In the genomic region with DNA sequence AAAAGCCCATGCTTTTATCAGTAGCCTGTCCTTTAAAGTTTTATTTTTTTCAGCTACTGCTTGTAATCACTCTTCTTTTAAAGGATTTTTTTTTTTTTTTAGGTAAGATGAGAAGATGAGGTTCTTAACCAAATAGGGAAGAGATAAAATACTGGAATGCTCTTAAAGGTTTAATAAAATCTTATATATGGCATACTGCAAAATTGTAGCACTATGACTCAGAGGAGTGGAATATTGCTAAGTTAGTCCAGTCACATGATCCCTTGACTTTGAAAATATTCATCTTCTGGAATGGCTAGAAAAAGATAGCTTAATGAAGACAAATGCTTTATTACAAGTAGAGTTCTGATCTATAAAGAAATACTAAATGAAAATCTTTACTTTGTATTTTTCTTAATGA, we compare ENCODE assay signal across 14 cellular contexts.
DNase-seq lines count a peak whose midpoint lies in the region; ATAC-seq and TF ChIP-seq lines count a peak whose summit lies in the region.
"Had no signal": no experiment of that assay in that cellular context is flagged by ENCODE, and none has a peak within 500 bp of the region (broad histone marks: within the 10 kb centered on the region; RNA-seq: fewer than 3 reads in every experiment).

No MANE protein-coding gene starts in this region.

- no peaks in the 10 kb centered on the region; the same call in 1 of the 2 replicates for H3K9me3 ChIP-seq in IMR-90 (ENCODE audit: control insufficient read depth, insufficient read depth, low read length)

- CTCF ChIA-PET in IMR-90 (lab: Yijun Ruan, JAX): no interaction called here

- dilution Hi-C loops in IMR-90 (cut with HindIII; ENCODE audit: low sequenced_read_pairs, unreplicated experiment): no loop called here

- peak overlapping the region in 1 of 2 experiments; percentile 55; a peak in 1 of 4 replicates for H4K8ac ChIP-seq in IMR-90 (ENCODE audit: low read depth in 2 of 2, low read length in 2 of 2)

- H3K14ac ChIP-seq in IMR-90 (replicated peaks; ENCODE audit: low read depth, low read length): no peak overlapping the region

- H4K5ac ChIP-seq in IMR-90 (ENCODE audit: low read depth, low read length): no peak overlapping the region

- peak overlapping the region; percentile 93; the same call in 1 of the 2 replicates for H3K4me2 ChIP-seq in IMR-90 (ENCODE audit: low read depth, low read length)

- intact Hi-C loops in IMR-90 (cut with micrococcal nuclease): loop anchor here (10.0 kb wide), 1 partner anchor 883 kb away; the partner anchor contains the start of gene E2F7

- H3K4me3 ChIP-seq in ACC112 (ENCODE audit: low read depth, low read length): peak overlapping the region; percentile 60
- no peak overlapping the region for H3K4me3 ChIP-seq in IMR-90 (ENCODE audit: insufficient read depth, low read depth, low read length)
- H3K4me3 ChIP-seq in brain microvascular endothelial cell (ENCODE audit: low read depth, low read length): no peak overlapping the region
- no peak overlapping the region for H3K4me3 ChIP-seq in H7 (ENCODE audit: insufficient read depth, low read depth, low read length)

- no peak overlapping the region for H2AK5ac ChIP-seq in IMR-90 (ENCODE audit: low read depth, low read length)

- peak overlapping the region; percentile 52; the same call in 1 of the 2 replicates for H3K56ac ChIP-seq in IMR-90 (ENCODE audit: extremely low read depth, insufficient read depth, low read length)

- no peak overlapping the region for H2AFZ ChIP-seq in ACC112 (ENCODE audit: low read length, unreplicated experiment)
- no peak overlapping the region for H2AFZ ChIP-seq in IMR-90 (replicated peaks; ENCODE audit: low read length, poor library complexity)

- TF ChIP-seq CTCF in IMR-90 (conservative IDR thresholded peaks at IDR 0.05; ENCODE audit: low read depth, low read length) (no peak), brain microvascular endothelial cell (IDR thresholded peaks at IDR 0.05; ENCODE audit: low read depth, low read length, missing control alignments) (no peak)

- peak overlapping the region; percentile 97 for H2BK5ac ChIP-seq in IMR-90 (ENCODE audit: low read depth, low read length, poor library complexity, severe bottlenecking)

- H3K9ac ChIP-seq in IMR-90 (ENCODE audit: low read depth, low read length): no peak overlapping the region

- no peak overlapping the region for H2AK9ac ChIP-seq in IMR-90 (replicated peaks; ENCODE audit: low read depth, low read length, poor library complexity)

- TF ChIP-seq POLR2A in IMR-90 (IDR thresholded peaks at IDR 0.05; ENCODE audit: low read depth, low read length): no peak

- peak; percentile 68 for ATAC-seq in IMR-90 (ENCODE audit: low read depth)
- ATAC-seq in GM18870 (IDR thresholded peaks at IDR 0.05; ENCODE audit: unreplicated experiment): no peak
- ATAC-seq in GM18907 (IDR thresholded peaks at IDR 0.05; ENCODE audit: unreplicated experiment): no peak
- ATAC-seq: esophagus mucosa had no signal

- H3K36me3 ChIP-seq in ACC112 (ENCODE audit: insufficient read depth, low read length) (peaks cover 35% of the 10 kb centered on the region), IMR-90 (ENCODE audit: control insufficient read depth, insufficient read depth, low read length) (peaks cover 1% of the 10 kb centered on the region; the same call in 1 of the 2 replicates), brain microvascular endothelial cell (replicated peaks) (peaks cover 5% of the 10 kb centered on the region), H7 (replicated peaks; ENCODE audit: control insufficient read depth, insufficient read depth, low read length) (no peaks in the 10 kb centered on the region)

- H4K20me1 ChIP-seq in IMR-90 (ENCODE audit: insufficient read depth, low read length): no peaks in the 10 kb centered on the region

- DNase-seq in IMR-90 (peak; percentile 83), brain microvascular endothelial cell (peak; percentile 20), hepatic stellate cell (ENCODE audit: low spot score) (peak; percentile 9), pons (ENCODE audit: low spot score) (no peak), H7 (no peak)
- DNase-seq: activated CD4-positive, alpha-beta memory T cell treated with anti-CD3 and anti-CD28 coated beads for 36 hours; caudate nucleus; NCI-H1092; NCI-H446; stimulated activated CD4-positive, alpha-beta T cell treated with anti-CD3 and anti-CD28 coated beads, Interleukin-1b, Interleukin-23, amount 100 ng/mL, for 48 hours had no signal

- peaks cover 55% of the 10 kb centered on the region for H3K79me2 ChIP-seq in ACC112 (ENCODE audit: control insufficient read depth, insufficient read depth, low read length, unreplicated experiment)

- H2BK15ac ChIP-seq in IMR-90 (ENCODE audit: low read depth, low read length): no peak overlapping the region; the same call in 2 of the 3 replicates

- H3K79me1 ChIP-seq in IMR-90 (ENCODE audit: low read depth in 1 of 2, low read length in 2 of 2): peaks cover 5 to 30% of the 10 kb centered on the region in 2 experiments; a peak in 3 of 4 replicates

- H3K27me3 ChIP-seq in ACC112 (ENCODE audit: insufficient read depth, low read length) (no peaks in the 10 kb centered on the region), IMR-90 (ENCODE audit: control insufficient read depth, insufficient read depth, low read length) (no peaks in the 10 kb centered on the region), brain microvascular endothelial cell (replicated peaks) (no peaks in the 10 kb centered on the region), H7 (ENCODE audit: control insufficient read depth, insufficient read depth, low read length) (no peaks in the 10 kb centered on the region)

- H2BK20ac ChIP-seq in IMR-90 (ENCODE audit: low read depth, low read length): no peak overlapping the region

- POLR2A ChIA-PET in IMR-90 (lab: Charles Lee; ENCODE audit: unreplicated experiment): no interaction called here

- no peak for TF ChIP-seq RAD21 in IMR-90 (IDR thresholded peaks at IDR 0.05; ENCODE audit: low read length)

- no peak overlapping the region for H3K4ac ChIP-seq in IMR-90 (ENCODE audit: low read depth, low read length)

- no peaks in the 10 kb centered on the region for H3K9me1 ChIP-seq in IMR-90 (ENCODE audit: insufficient read depth, low read length)

- no peak overlapping the region for H3K23ac ChIP-seq in IMR-90 (ENCODE audit: low read depth, low read length)

- no peak overlapping the region for H3K18ac ChIP-seq in IMR-90 (ENCODE audit: low read depth, low read length)

- in situ Hi-C loops in IMR-90 (cut with MboI; ENCODE audit: low sequenced_read_pairs) (loop anchor here (25.0 kb wide), 1 partner anchor 885 kb away; the partner anchor contains the start of gene E2F7), brain microvascular endothelial cell (cut with HindIII; ENCODE audit: low pct_ligation_motif_present, low sequenced_read_pairs) (no loop called here)

- BruUV-seq in IMR-90 (replicated peaks; lab: Mats Ljungman, UMichigan): no TSS peak

- no peak overlapping the region for H2BK120ac ChIP-seq in IMR-90 (ENCODE audit: low read depth, low read length)

- H3K4me1 ChIP-seq in ACC112 (ENCODE audit: control insufficient read depth, insufficient read depth, low read length, unreplicated experiment) (peaks cover 30% of the 10 kb centered on the region), IMR-90 (ENCODE audit: control insufficient read depth, insufficient read depth, low read length) (peaks cover 5% of the 10 kb centered on the region; the same call in 1 of the 2 replicates)

- H3K27ac ChIP-seq in ACC112 (ENCODE audit: low read depth, low read length) (peak overlapping the region; percentile 83), IMR-90 (ENCODE audit: insufficient read depth, low read length) (no peak overlapping the region), brain microvascular endothelial cell (peak overlapping the region; percentile 78)

- no peak overlapping the region for H4K91ac ChIP-seq in IMR-90 (ENCODE audit: insufficient read depth, low read depth, low read length)

TF ChIP-seq in IMR-90, 13 proteins besides CTCF, POLR2A, EP300 and RAD21:
- no peak for TF ChIP-seq MAZ (IDR thresholded peaks at IDR 0.05; ENCODE audit: borderline replicate concordance, low read depth, low read length)
- TF ChIP-seq FOS (IDR thresholded peaks at IDR 0.05; ENCODE audit: low read depth, low read length): peak; percentile 64; the same call in 1 of the 2 replicates
- no peak for TF ChIP-seq CHD1 (IDR thresholded peaks at IDR 0.05; ENCODE audit: low read depth, low read length)
- TF ChIP-seq CEBPB (IDR thresholded peaks at IDR 0.05; ENCODE audit: low read depth, low read length): no peak
- TF ChIP-seq BHLHE40 (IDR thresholded peaks at IDR 0.05; ENCODE audit: low read depth, low read length): 0 out of 2 replicates have a peak, but pooled peaks have one; percentile 26
- no peak for TF ChIP-seq SMC3 (IDR thresholded peaks at IDR 0.05; ENCODE audit: low read depth, low read length)
- TF ChIP-seq NFE2L2 (IDR thresholded peaks at IDR 0.05; ENCODE audit: low read depth, low read length): no peak
- no peak for TF ChIP-seq ELK1 (IDR thresholded peaks at IDR 0.05; ENCODE audit: borderline replicate concordance, low read depth, low read length)
- TF ChIP-seq USF2 (IDR thresholded peaks at IDR 0.05; ENCODE audit: low read depth, low read length): peak; percentile 83
- TF ChIP-seq RCOR1 (IDR thresholded peaks at IDR 0.05; ENCODE audit: insufficient replicate concordance, low read length): no peak
- no peak for TF ChIP-seq MXI1 (IDR thresholded peaks at IDR 0.05; ENCODE audit: borderline replicate concordance, low read depth, low read length)
- TF ChIP-seq MAFK (IDR thresholded peaks at IDR 0.05; ENCODE audit: low read depth, low read length): no peak
- no peak for TF ChIP-seq RFX5 (IDR thresholded peaks at IDR 0.05; ENCODE audit: low read depth, low read length)

Comparison
In these comparisons a context has a peak if more than half of its experiments do, and no peak if none do; other contexts are left out.
1. DNase-seq: peak in IMR-90 (single experiment), brain microvascular endothelial cell (single experiment) and hepatic stellate cell (single experiment); none in pons (single experiment) and H7 (single experiment).